ENCODE assay signal across 23 cellular contexts in the genomic region with DNA sequence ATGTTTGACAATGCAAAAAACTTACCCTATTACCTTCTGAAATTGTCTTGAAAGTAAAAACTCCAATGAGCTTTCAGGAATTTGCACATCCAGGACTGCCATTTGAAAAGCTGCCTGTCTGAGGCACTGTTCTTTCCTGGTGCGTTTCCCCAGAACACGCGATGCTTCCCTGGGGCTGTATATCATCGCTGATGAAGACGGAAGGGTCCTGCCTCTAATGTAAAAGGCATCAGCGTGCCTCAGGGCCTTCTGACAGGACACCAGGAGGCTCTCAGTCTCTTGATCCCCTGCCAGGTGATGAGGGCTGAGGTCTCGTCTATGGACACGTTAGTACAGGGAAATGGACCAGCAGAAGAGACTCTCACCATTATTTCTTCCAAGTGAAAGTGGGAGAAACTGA.
DNase-seq lines count a peak whose midpoint lies in the region; ATAC-seq, FAIRE-seq and TF ChIP-seq lines count a peak whose summit lies in the region.
"Had no signal": no experiment of that assay in that cellular context is flagged by ENCODE, and none has a peak within 500 bp of the region (broad histone marks: within the 10 kb centered on the region; RNA-seq: fewer than 3 reads in every experiment).

No MANE protein-coding gene starts in this region.

- no peak overlapping the region for H3K4me3 ChIP-seq in trophoblast cell (ENCODE audit: low read depth, low read length)
- no peak overlapping the region for H3K4me3 ChIP-seq in brain microvascular endothelial cell (ENCODE audit: low read depth, low read length)
- H3K4me3 ChIP-seq: BLaER1, GM23248 had no signal

- no TSS peak for BruUV-seq in MCF 10A (replicated peaks; lab: Mats Ljungman, UMichigan)

- TF ChIP-seq CTCF in MCF 10A (IDR thresholded peaks at IDR 0.05; ENCODE audit: unreplicated experiment), result no peak
- no peak for TF ChIP-seq CTCF in brain microvascular endothelial cell (IDR thresholded peaks at IDR 0.05; ENCODE audit: low read depth, low read length, missing control alignments)

- CTCF ChIA-PET in MCF 10A (lab: Yijun Ruan, JAX), result no interaction called here

- H3K79me1 ChIP-seq in trophoblast cell (ENCODE audit: low read length), result peaks cover 2% of the 10 kb centered on the region

- no peaks in the 10 kb centered on the region for H3K9me3 Mint-ChIP-seq in MCF 10A (ENCODE audit: unreplicated experiment)
- H3K9me3 Mint-ChIP-seq: CD4-positive, alpha-beta T cell; H9 had no signal

- peaks cover 0 to 5% of the 10 kb centered on the region in 2 experiments for H3K4me1 ChIP-seq in trophoblast cell (ENCODE audit: control insufficient read depth in 1 of 2, insufficient read depth in 2 of 2, low read length in 2 of 2)
- H3K4me1 ChIP-seq: BLaER1 had no signal

- no peak overlapping the region for H3K23ac ChIP-seq in trophoblast cell (ENCODE audit: low read length)

- H3K27ac Mint-ChIP-seq in MCF 10A (ENCODE audit: low read depth, unreplicated experiment), result no peak overlapping the region
- H3K27ac Mint-ChIP-seq: CD4-positive, alpha-beta T cell; CD8-positive, alpha-beta memory T cell; H9 had no signal

- ATAC-seq in Right ventricle myocardium superior (ENCODE audit: poor library complexity) (no peak), GM18873 (IDR thresholded peaks at IDR 0.05; ENCODE audit: low FRiP score, unreplicated experiment) (no peak)
- ATAC-seq: HCT116 had no signal

- no peaks in the 10 kb centered on the region for H3K4me1 Mint-ChIP-seq in MCF 10A (ENCODE audit: insufficient read depth, unreplicated experiment)
- H3K4me1 Mint-ChIP-seq: CD8-positive, alpha-beta memory T cell had no signal

- H2BK120ac ChIP-seq in trophoblast cell (ENCODE audit: insufficient read depth, low read length, poor library complexity), result no peak overlapping the region

- no peak overlapping the region for H4K8ac ChIP-seq in trophoblast cell (ENCODE audit: low read depth, low read length)

- H3K4me3 Mint-ChIP-seq in MCF 10A (ENCODE audit: unreplicated experiment), result no peak overlapping the region
- H3K4me3 Mint-ChIP-seq: CD4-positive, alpha-beta T cell; CD8-positive, alpha-beta memory T cell; H9 had no signal

- WGBS in trophoblast cell (ENCODE audit: extremely low coverage, insufficient coverage, insufficient read length), result no CpG with 5 or more reads among the region's 8 CpGs

- H4K12ac ChIP-seq in trophoblast cell (ENCODE audit: low read depth, low read length), result no peak overlapping the region

- H3K27ac ChIP-seq in trophoblast cell (ENCODE audit: low read depth, low read length) (no peak overlapping the region), brain microvascular endothelial cell (no peak overlapping the region)
- H3K27ac ChIP-seq: BLaER1, C4-2B, GM23248 had no signal

- no peaks in the 10 kb centered on the region for H3K27me3 Mint-ChIP-seq in MCF 10A (ENCODE audit: insufficient read depth, unreplicated experiment)

- peak overlapping the region; percentile 78 for H3K14ac ChIP-seq in trophoblast cell (ENCODE audit: low read length)

- H3K9ac ChIP-seq in trophoblast cell (ENCODE audit: low read length), result no peak overlapping the region
- H3K9ac ChIP-seq: BLaER1, GM23248 had no signal

- peak; percentile 83 for FAIRE-seq in H54 (lab: Jason Lieb, UNC)
- FAIRE-seq: D721Med, G401.6, GM12892, GM19239, H1 had no signal

- H3K4ac ChIP-seq in trophoblast cell (ENCODE audit: low read depth, low read length), result no peak overlapping the region

- in situ Hi-C loops in brain microvascular endothelial cell (cut with HindIII; ENCODE audit: low pct_ligation_motif_present, low sequenced_read_pairs), result no loop called here

- H3K18ac ChIP-seq in trophoblast cell (ENCODE audit: low read length), result no peak overlapping the region

- TF ChIP-seq POLR2A in H54 (IDR thresholded peaks at IDR 0.05; ENCODE audit: low read depth, low read length), result no peak

- DNase-seq in H54 (ENCODE audit: insufficient read length, low spot score) (no peak), RPMI7951 (ENCODE audit: low read depth) (peak; percentile 45), islet precursor cell (peak; percentile 71), trophoblast cell (no peak), Right ventricle myocardium superior (no peak), MCF 10A (ENCODE audit: unreplicated experiment) (no peak), brain microvascular endothelial cell (no peak)
- DNase-seq: CD4-positive, alpha-beta T cell; CD8-positive, alpha-beta memory T cell; DMS 273 treated with DMSO at 0.1 percent for 48 hours; DMS53; DMS79 treated with DMSO at 0.1 percent for 48 hours; GM23248; H9 had no signal

- H3K4me2 ChIP-seq in trophoblast cell (ENCODE audit: low read length), result no peak overlapping the region
- H3K4me2 ChIP-seq: BLaER1 had no signal

- peak overlapping the region; percentile 95 for H2AK5ac ChIP-seq in trophoblast cell (ENCODE audit: low read length)

- no peak overlapping the region for H2BK5ac ChIP-seq in trophoblast cell (ENCODE audit: low read depth, low read length, poor library complexity)

- no peaks in the 10 kb centered on the region for H3K27me3 ChIP-seq in trophoblast cell (ENCODE audit: insufficient read depth, low read length)
- no peaks in the 10 kb centered on the region for H3K27me3 ChIP-seq in brain microvascular endothelial cell (replicated peaks)
- H3K27me3 ChIP-seq: BLaER1 had no signal

- intact Hi-C loops in Right ventricle myocardium superior (cut with DNase I), result no loop called here
- intact Hi-C loops in MCF 10A (cut with micrococcal nuclease), result no loop called here

- H3K9me3 ChIP-seq in trophoblast cell (ENCODE audit: insufficient read depth, low read depth, low read length), result no peaks in the 10 kb centered on the region
- H3K9me3 ChIP-seq: BLaER1 had no signal

- POLR2A ChIA-PET in MCF 10A (lab: Yijun Ruan, JAX), result no interaction called here

- H3K36me3 ChIP-seq in trophoblast cell (ENCODE audit: control insufficient read depth in 1 of 2, insufficient read depth in 2 of 2, low read length in 2 of 2) (no peaks in the 10 kb centered on the region), brain microvascular endothelial cell (replicated peaks) (no peaks in the 10 kb centered on the region)
- H3K36me3 ChIP-seq: BLaER1 had no signal

- no peaks in the 10 kb centered on the region for H3K36me3 Mint-ChIP-seq in MCF 10A (ENCODE audit: insufficient read depth, unreplicated experiment)
- H3K36me3 Mint-ChIP-seq: CD8-positive, alpha-beta memory T cell had no signal

- no peaks in the 10 kb centered on the region for H3K79me2 ChIP-seq in trophoblast cell (ENCODE audit: control insufficient read depth, insufficient read depth, low read length, poor library complexity)

- H2BK12ac ChIP-seq in trophoblast cell (ENCODE audit: low read length), result peak overlapping the region; percentile 79

- no peak overlapping the region for H2AFZ ChIP-seq in trophoblast cell (ENCODE audit: insufficient read depth, low read length, poor library complexity)
- H2AFZ ChIP-seq: GM23248 had no signal

- H4K91ac ChIP-seq in trophoblast cell (ENCODE audit: low read depth, low read length), result no peak overlapping the region

Comparison
In these comparisons a context has a peak if more than half of its experiments do, and no peak if none do; other contexts are left out.
1. DNase-seq: peak in RPMI7951 (single experiment) and islet precursor cell (single experiment); none in H54 (single experiment), trophoblast cell (0 of 2), Right ventricle myocardium superior (single experiment), MCF 10A (single experiment) and brain microvascular endothelial cell (single experiment).